In the genomic region with DNA sequence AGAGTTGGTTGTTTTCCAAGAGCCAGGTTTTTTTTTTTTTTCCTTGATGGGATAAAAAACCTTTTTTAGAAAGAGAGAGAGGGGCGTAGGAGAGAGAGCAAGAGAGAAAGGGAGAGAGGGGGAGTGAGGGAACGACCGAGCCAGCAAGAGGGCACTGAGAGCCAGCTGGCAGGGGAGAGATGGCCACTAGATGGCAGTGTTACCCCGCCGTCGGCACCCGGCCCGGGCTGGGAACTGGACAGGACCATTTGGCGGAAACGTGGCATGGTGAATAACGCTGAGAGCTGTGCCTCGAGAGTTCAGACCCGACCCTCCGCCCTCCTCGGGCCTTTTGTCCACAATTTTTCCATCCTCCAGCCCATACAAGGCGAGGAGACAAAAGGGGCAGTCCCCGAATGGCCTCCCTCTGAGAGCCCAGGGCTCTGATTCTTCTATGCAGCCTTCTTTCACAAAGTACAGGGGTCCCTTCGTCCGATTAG, we compare ENCODE assay signal across 8 cellular contexts.
A peak's percentile ranks its signal among the peaks of the same experiment; 100 is the strongest.
DNase-seq lines count a peak whose midpoint lies in the region; ATAC-seq and TF ChIP-seq lines count a peak whose summit lies in the region.

No MANE protein-coding gene starts in this region.

- peak; percentile 84 for TF ChIP-seq CTCF in LNCaP clone FGC (IDR thresholded peaks at IDR 0.05; ENCODE audit: control insufficient read depth, extremely low read depth, insufficient read depth)
- TF ChIP-seq CTCF in RWPE2 (IDR thresholded peaks at IDR 0.05; ENCODE audit: poor library complexity, severe bottlenecking) = peak; percentile 93
- TF ChIP-seq CTCF in gastroesophageal sphincter (IDR thresholded peaks at IDR 0.05) = peak; percentile 74 to 92 (median 80)
- peak; percentile 62 to 89 for TF ChIP-seq CTCF in suprapubic skin (IDR thresholded peaks at IDR 0.05)

- H3K9me3 ChIP-seq in RWPE2 (ENCODE audit: severe bottlenecking) = no peaks in the 10 kb centered on the region
- no peaks in the 10 kb centered on the region for H3K9me3 ChIP-seq in gastroesophageal sphincter
- no peaks in the 10 kb centered on the region for H3K9me3 ChIP-seq in suprapubic skin

- TF ChIP-seq EP300 in gastroesophageal sphincter (IDR thresholded peaks at IDR 0.05) = no peak
- TF ChIP-seq EP300 in suprapubic skin (IDR thresholded peaks at IDR 0.05) = no peak

- WGBS in gastroesophageal sphincter (ENCODE audit: low coverage in 1 of 2), 2 donors = 1 to 6% methylated on average over 13 to 16 of the region's 19 CpGs
- 1% methylated on average over 19 of the region's 19 CpGs for WGBS in suprapubic skin

- in situ Hi-C loops in G401 (cut with HindIII; ENCODE audit: low sequenced_read_pairs) = no loop called here

- H3K27ac ChIP-seq in RWPE2 (ENCODE audit: poor library complexity, severe bottlenecking) (no peak overlapping the region), gastroesophageal sphincter (no peak overlapping the region), suprapubic skin (no peak overlapping the region)

- H3K4me3 ChIP-seq in H7 (ENCODE audit: insufficient read depth, low read depth, low read length) = peak overlapping the region; percentile 18; the same call in 1 of the 2 replicates
- no peak overlapping the region for H3K4me3 ChIP-seq in LNCaP clone FGC (ENCODE audit: low read depth, low read length)
- H3K4me3 ChIP-seq in RWPE2 (ENCODE audit: severe bottlenecking) = no peak overlapping the region
- peak overlapping the region in 1 of 2 donors; percentile 28 for H3K4me3 ChIP-seq in gastroesophageal sphincter
- peak overlapping the region; percentile 19 for H3K4me3 ChIP-seq in suprapubic skin

- DNase-seq in G401 (ENCODE audit: low spot score) = peak; percentile 69
- peak; percentile 67 for DNase-seq in H7
- DNase-seq in LNCaP clone FGC (ENCODE audit: low read depth) = peak; percentile 13
- peak; percentile 61 for DNase-seq in RWPE2 (ENCODE audit: low spot score)
- DNase-seq in activated gamma-delta T cell treated with Interleukin-2 at 50 U/mL for 16 hours = peak; percentile 72
- peak in 55 of 56 donors; percentile 10 to 93 (median 82) for DNase-seq in nucleus accumbens (lab: John Stamatoyannopoulos, UW)
- peak; percentile 84 to 90 for DNase-seq in suprapubic skin (ENCODE audit: low spot score in 2 of 2)

- H3K4me1 ChIP-seq in RWPE2 (ENCODE audit: insufficient read depth, poor library complexity, severe bottlenecking) = no peaks in the 10 kb centered on the region
- peaks cover 0 to 15% (median 2%) of the 10 kb centered on the region in 3 donors for H3K4me1 ChIP-seq in gastroesophageal sphincter
- H3K4me1 ChIP-seq in suprapubic skin = peaks cover 10% of the 10 kb centered on the region

- H3K36me3 ChIP-seq in H7 (replicated peaks; ENCODE audit: control insufficient read depth, insufficient read depth, low read length) (no peaks in the 10 kb centered on the region), RWPE2 (ENCODE audit: low read depth) (no peaks in the 10 kb centered on the region), gastroesophageal sphincter (no peaks in the 10 kb centered on the region), suprapubic skin (no peaks in the 10 kb centered on the region)

- TF ChIP-seq POLR2A in gastroesophageal sphincter (IDR thresholded peaks at IDR 0.05) (no peak), suprapubic skin (IDR thresholded peaks at IDR 0.05) (no peak)

- H3K27me3 ChIP-seq in H7 (ENCODE audit: control insufficient read depth, insufficient read depth, low read length) = no peaks in the 10 kb centered on the region
- no peaks in the 10 kb centered on the region for H3K27me3 ChIP-seq in RWPE2 (ENCODE audit: insufficient read depth, poor library complexity, severe bottlenecking)
- no peaks in the 10 kb centered on the region for H3K27me3 ChIP-seq in gastroesophageal sphincter
- no peaks in the 10 kb centered on the region for H3K27me3 ChIP-seq in suprapubic skin

- peak; percentile 97 for ATAC-seq in RWPE2 (ENCODE audit: low read depth)
- peak; percentile 90 for ATAC-seq in gastroesophageal sphincter

Comparison
In these comparisons a context has a peak if more than half of its experiments do, and no peak if none do; other contexts are left out.
1. DNase-seq: peak in every context shown above with its lines; median percentile 87 in suprapubic skin; 82 in nucleus accumbens; 72 in activated gamma-delta T cell treated with Interleukin-2 at 50 U/mL for 16 hours; 69 in G401; 67 in H7; 61 in RWPE2; 13 in LNCaP clone FGC.
2. H3K4me3 ChIP-seq: peak in H7 (single experiment) and suprapubic skin (single experiment); none in LNCaP clone FGC (single experiment) and RWPE2 (single experiment).
3. Peak in every context shown above with its lines, with median percentiles within 50 percentile points of each other: CTCF ChIP-seq.